Comparison of ENCODE assay signal across 24 cellular contexts in genomic region chr1:117341123-117341522, GRCh38. TPM values are rescaled to one million over a fixed set of nuclear protein-coding genes. Genes with fewer than 3 reads are reported as not detected.
DNase-seq lines count a peak whose midpoint lies in the region; ATAC-seq and TF ChIP-seq lines count a peak whose summit lies in the region.
"Had no signal": no experiment of that assay in that cellular context is flagged by ENCODE, and none has a peak within 500 bp of the region (broad histone marks: within the 10 kb centered on the region; RNA-seq: fewer than 3 reads in every experiment).

No MANE protein-coding gene starts in this region.

- no peaks in the 10 kb centered on the region for H4K20me1 ChIP-seq in Karpas-422 (ENCODE audit: insufficient read depth, low read depth, low read length)

- no peak overlapping the region for H3K27ac ChIP-seq in parathyroid adenoma
- no peak overlapping the region for H3K27ac ChIP-seq in Karpas-422 (ENCODE audit: low read length)
- H3K27ac ChIP-seq in SJCRH30, result no peak overlapping the region
- H3K27ac ChIP-seq: 22Rv1, C4-2B, PC-9 had no signal

- H2AFZ ChIP-seq in parathyroid adenoma (peak overlapping the region; percentile 25), Karpas-422 (ENCODE audit: low read length) (no peak overlapping the region)
- H2AFZ ChIP-seq: PC-9 had no signal

- peak overlapping the region; percentile 15 for H3K4me2 ChIP-seq in parathyroid adenoma (ENCODE audit: low read length)
- no peak overlapping the region for H3K4me2 ChIP-seq in Karpas-422 (ENCODE audit: low read depth, low read length, poor library complexity, severe bottlenecking)
- H3K4me2 ChIP-seq: PC-9 had no signal

- no peak for ATAC-seq in HG02571 (IDR thresholded peaks at IDR 0.05; ENCODE audit: unreplicated experiment)
- ATAC-seq: HCT116 had no signal

- H3K9ac ChIP-seq in parathyroid adenoma, result no peak overlapping the region
- H3K9ac ChIP-seq in Karpas-422 (ENCODE audit: low read length), result no peak overlapping the region

- H3K9me3 ChIP-seq in parathyroid adenoma (ENCODE audit: control insufficient read depth, low read length) (no peaks in the 10 kb centered on the region), Karpas-422 (ENCODE audit: low read length) (no peaks in the 10 kb centered on the region), SJCRH30 (replicated peaks) (no peaks in the 10 kb centered on the region)

- H3K4me1 ChIP-seq in parathyroid adenoma, result no peaks in the 10 kb centered on the region
- H3K4me1 ChIP-seq in Karpas-422 (ENCODE audit: low read length), result peaks cover 9% of the 10 kb centered on the region
- H3K4me1 ChIP-seq in SJCRH30, result peaks cover 24% of the 10 kb centered on the region

- H3K79me2 ChIP-seq in parathyroid adenoma (no peaks in the 10 kb centered on the region), Karpas-422 (ENCODE audit: low read length) (no peaks in the 10 kb centered on the region)

- H3K27me3 ChIP-seq in parathyroid adenoma (ENCODE audit: control insufficient read depth, insufficient read depth, low read length) (no peaks in the 10 kb centered on the region), Karpas-422 (ENCODE audit: low read length) (no peaks in the 10 kb centered on the region), SJCRH30 (no peaks in the 10 kb centered on the region)
- H3K27me3 ChIP-seq: MG63 had no signal

- H3K4me3 ChIP-seq in parathyroid adenoma (ENCODE audit: low read depth, low read length), result peak overlapping the region; percentile 15
- no peak overlapping the region for H3K4me3 ChIP-seq in Karpas-422 (ENCODE audit: low read length)
- H3K4me3 ChIP-seq in SJCRH30, result no peak overlapping the region
- H3K4me3 ChIP-seq: MG63, PC-9 had no signal

- H3K36me3 ChIP-seq in parathyroid adenoma (ENCODE audit: control insufficient read depth, insufficient read depth, low read length) (no peaks in the 10 kb centered on the region), Karpas-422 (ENCODE audit: insufficient read depth, low read length) (no peaks in the 10 kb centered on the region), SJCRH30 (no peaks in the 10 kb centered on the region)
- H3K36me3 ChIP-seq: MG63 had no signal

- POLR2A ChIA-PET in HEK293T (lab: Yijun Ruan, JAX), result interaction anchor here (2.2 kb wide), 1 partner anchor 20 kb away, joined by 5 read pairs; no protein-coding TSS in a partner anchor

- CTCF ChIA-PET in HEK293T (lab: Yijun Ruan, JAX), result no interaction called here

- DNase-seq in DMS53 (lab: John Stamatoyannopoulos, UW), result peak; percentile 0
- no peak for DNase-seq in DMS53 treated with DMSO at 0.1 percent for 48 hours (lab: John Stamatoyannopoulos, UW; ENCODE audit: unreplicated experiment)
- peak; percentile 31 for DNase-seq in HEK293T (ENCODE audit: extremely low spot score)
- peak; percentile 7 for DNase-seq in fibroblast of peridontal ligament (ENCODE audit: extremely low read depth)
- no peak for DNase-seq in Karpas-422
- no peak for DNase-seq in SJCRH30
- DNase-seq: DMS79, EL, GDM1, MG63, NCI-H1105 treated with DMSO at 0.1 percent for 48 hours, NCI-H146, NCI-H1930, NCI-H2107, NCI-H524, NCI-H748 treated with DMSO at 0.1 percent for 48 hours, PC-9, Right ventricle myocardium superior, RPMI8226 had no signal

- no peak for TF ChIP-seq CTCF in parathyroid adenoma (IDR thresholded peaks at IDR 0.05)

- no peaks in the 10 kb centered on the region for H3K9me2 ChIP-seq in Karpas-422 (replicated peaks; ENCODE audit: insufficient read depth, low read length)

TF ChIP-seq in HEK293T, 16 proteins besides CTCF, POLR2A, EP300 and RAD21:
- no peak for TF ChIP-seq ARNT (IDR thresholded peaks at IDR 0.05)
- TF ChIP-seq PKNOX1 (IDR thresholded peaks at IDR 0.05), result peak; percentile 30; the same call in 1 of the 2 replicates
- TF ChIP-seq L3MBTL2 (conservative IDR thresholded peaks at IDR 0.05), result no peak; the same call in 1 of the 2 replicates

RNA-seq across cellular contexts. Expression of gene MAN1A2, which starts 26.1 kb away (rescaled TPM):
- total RNA-seq in Karpas-422 (2014; rRNA removed; shearing (Covaris generic); ENCODE audit: low replicate concordance), result 29.5 and 43.0 TPM in 2 replicates
- 68.0 and 74.2 TPM in 2 replicates for total RNA-seq in SJCRH30 (2014; rRNA removed; shearing (Covaris generic))

Comparison
In these comparisons a context has a peak if more than half of its experiments do, and no peak if none do; other contexts are left out.
1. DNase-seq: peak in DMS53 (single experiment), HEK293T (single experiment) and fibroblast of peridontal ligament (single experiment); none in DMS53 treated with DMSO at 0.1 percent for 48 hours (single experiment), Karpas-422 (single experiment) and SJCRH30 (0 of 2).